In genomic region chr9:133731876-133732321, GRCh38 we compare ENCODE assay signal across 8 cellular contexts. TPM values are rescaled to one million over a fixed set of nuclear protein-coding genes. Genes with fewer than 3 reads are reported as not detected.
DNase-seq lines count a peak whose midpoint lies in the region; ATAC-seq and TF ChIP-seq lines count a peak whose summit lies in the region.

No MANE protein-coding gene starts in this region.

- in situ Hi-C loops in G401 (cut with HindIII; ENCODE audit: low sequenced_read_pairs), result no loop called here

- intact Hi-C loops in adrenal gland (cut with DNase I), result no loop called here

- no peak for TF ChIP-seq POLR2A in adrenal gland (IDR thresholded peaks at IDR 0.05)

- H3K4me3 ChIP-seq in adrenal gland, result no peak overlapping the region

- no peaks in the 10 kb centered on the region for H3K27me3 ChIP-seq in adrenal gland

- H3K4me1 ChIP-seq in adrenal gland (replicated peaks in 1 of 2), result no peaks in the 10 kb centered on the region

- DNase-seq in G401 (ENCODE audit: low spot score), result peak; percentile 99
- peak; percentile 12 to 74 for DNase-seq in NCI-H187 (lab: John Stamatoyannopoulos, UW)
- DNase-seq in adrenal gland, result peak in 5 of 7 donors; percentile 13 to 62 (median 39)
- DNase-seq in mesenteric fat pad (ENCODE audit: low spot score), result peak; percentile 72
- DNase-seq in T-helper 2 cell, result no peak
- no peak for DNase-seq in NCI-H2227 (lab: John Stamatoyannopoulos, UW; ENCODE audit: unreplicated experiment)

- no peaks in the 10 kb centered on the region for H3K36me3 ChIP-seq in adrenal gland (replicated peaks in 1 of 2)

- ATAC-seq in HG03139 (IDR thresholded peaks at IDR 0.05; ENCODE audit: unreplicated experiment) (no peak), GM18498 (IDR thresholded peaks at IDR 0.05; ENCODE audit: unreplicated experiment) (no peak)

- WGBS in adrenal gland, 4 donors, result 33 to 76% (median 70%) methylated on average over 4 to 15 of the region's 15 CpGs

- no peak overlapping the region for H3K27ac ChIP-seq in adrenal gland

- H3K9me3 ChIP-seq in adrenal gland (replicated peaks in 1 of 3), result no peaks in the 10 kb centered on the region

- no peak for TF ChIP-seq CTCF in adrenal gland (IDR thresholded peaks at IDR 0.05)

RNA-seq across cellular contexts. Expression of gene SARDH, which starts 6.3 kb away (rescaled TPM):
- 13.2 and 17.3 TPM in 2 replicates for total RNA-seq in G401 (2014; rRNA removed; shearing (Covaris generic))
- total RNA-seq in adrenal gland (1 to 10 TPM; 1.5 to 9.6 (median 3.4) TPM), mesenteric fat pad (0.87 TPM)
- polyA plus RNA-seq in adrenal gland, result 1 to 10 TPM in 2 of 3 donors, under 1 TPM in 1; 0.81 to 6.8 (median 3.0) TPM

Comparison
In these comparisons a context has a peak if more than half of its experiments do, and no peak if none do; other contexts are left out.
1. DNase-seq: peak in G401 (single experiment), NCI-H187 (2 of 2), adrenal gland (5 of 7) and mesenteric fat pad (single experiment); none in T-helper 2 cell (0 of 5) and NCI-H2227 (single experiment).